ENCODE assay signal across 8 cellular contexts in the genomic region with DNA sequence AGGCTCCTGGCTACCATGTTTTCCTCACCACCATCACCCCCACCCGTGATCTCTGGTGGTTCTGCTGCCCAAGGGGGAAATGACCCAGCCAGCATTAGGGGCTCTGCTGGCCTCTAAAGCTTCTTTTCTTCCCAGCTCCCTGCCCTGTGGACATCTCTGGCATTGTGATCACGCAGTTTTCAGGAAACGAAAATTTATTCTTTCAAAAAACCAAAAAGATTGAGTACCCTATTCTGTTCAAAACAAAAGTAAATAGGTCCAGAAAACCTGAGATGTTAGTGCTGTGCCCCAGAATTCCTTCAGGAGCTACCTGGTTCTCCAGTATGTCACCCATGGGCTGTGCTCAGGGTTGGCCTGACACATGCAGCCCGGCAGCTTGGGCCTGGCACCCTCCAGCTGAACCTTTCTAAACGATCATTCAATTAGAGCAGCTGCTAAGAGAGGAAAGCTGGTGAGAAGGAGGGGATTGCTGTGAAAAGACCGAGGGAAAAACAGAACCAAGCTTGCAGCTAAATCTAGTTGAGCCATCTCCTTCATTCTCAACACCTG.
DNase-seq lines count a peak whose midpoint lies in the region; ATAC-seq and TF ChIP-seq lines count a peak whose summit lies in the region.

No MANE protein-coding gene starts in this region.

- DNase-seq in activated naive CD8-positive, alpha-beta T cell treated with anti-CD3 and anti-CD28 coated beads, Interleukin-2, amount 10 ng/mL, durations not matched to agents 7 days and 5 days: no peak
- no peak for DNase-seq in activated naive CD8-positive, alpha-beta T cell treated with anti-CD3 and anti-CD28 coated beads, Interleukin-2, amount 50 U/mL, for 24 hours
- peak; percentile 13 for DNase-seq in SK-MEL-5 (ENCODE audit: low read depth, low spot score)
- peak; percentile 34 for DNase-seq in left ventricle myocardium superior
- no peak for DNase-seq in thoracic aorta (ENCODE audit: low spot score)
- no peak for DNase-seq in activated CD4-positive, alpha-beta T cell treated with anti-CD3 and anti-CD28 coated beads, Interleukin-2, amount 50 U/mL, for 4 hours

- TF ChIP-seq CTCF in thoracic aorta (IDR thresholded peaks at IDR 0.05): no peak

- H3K27ac Mint-ChIP-seq in activated naive CD8-positive, alpha-beta T cell treated with anti-CD3 and anti-CD28 coated beads, Interleukin-2, amount 10 ng/mL, durations not matched to agents 7 days and 5 days: peak overlapping the region; percentile 74
- no peak overlapping the region for H3K27ac Mint-ChIP-seq in activated naive CD8-positive, alpha-beta T cell treated with anti-CD3 and anti-CD28 coated beads, Interleukin-2, amount 50 U/mL, for 24 hours

- peaks cover 34% of the 10 kb centered on the region for H3K4me1 Mint-ChIP-seq in activated naive CD8-positive, alpha-beta T cell treated with anti-CD3 and anti-CD28 coated beads, Interleukin-2, amount 10 ng/mL, durations not matched to agents 7 days and 5 days
- peaks cover 42% of the 10 kb centered on the region for H3K4me1 Mint-ChIP-seq in activated naive CD8-positive, alpha-beta T cell treated with anti-CD3 and anti-CD28 coated beads, Interleukin-2, amount 50 U/mL, for 24 hours

- POLR2A ChIA-PET in activated naive CD8-positive, alpha-beta T cell treated with anti-CD3 and anti-CD28 coated beads, Interleukin-2, amount 10 ng/mL, durations not matched to agents 7 days and 5 days (lab: Charles Lee): interaction anchor here (1.3 to 2.9 kb wide), 6 partner anchors 122 to 301 kb away, joined by 3 to 17 read pairs (median 4); no protein-coding TSS in a partner anchor

- intact Hi-C loops in left ventricle myocardium superior (cut with micrococcal nuclease): loop anchor here (5.0 to 10.0 kb wide), 2 partner anchors 167 to 294 kb away; no protein-coding TSS in a partner anchor

- H3K4me3 ChIP-seq in thoracic aorta: peak overlapping the region; percentile 9

- ATAC-seq in activated naive CD8-positive, alpha-beta T cell treated with anti-CD3 and anti-CD28 coated beads, Interleukin-2, amount 10 ng/mL, durations not matched to agents 7 days and 5 days (ENCODE audit: low read depth): peak; percentile 10
- no peak for ATAC-seq in activated naive CD8-positive, alpha-beta T cell treated with anti-CD3 and anti-CD28 coated beads, Interleukin-2, amount 50 U/mL, for 24 hours
- ATAC-seq in left ventricle myocardium superior: peak; percentile 60
- no peak for ATAC-seq in thoracic aorta (ENCODE audit: insufficient number of reproducible peaks, low FRiP score, low read depth)
- no peak for ATAC-seq in GM21825 (IDR thresholded peaks at IDR 0.05; ENCODE audit: unreplicated experiment)
- no peak for ATAC-seq in HG03095 (IDR thresholded peaks at IDR 0.05; ENCODE audit: unreplicated experiment)

- no peak overlapping the region for H3K27ac ChIP-seq in thoracic aorta

- no peaks in the 10 kb centered on the region for H3K36me3 ChIP-seq in thoracic aorta

- H3K27me3 ChIP-seq in thoracic aorta (replicated peaks; ENCODE audit: insufficient read depth): no peaks in the 10 kb centered on the region

- H3K4me1 ChIP-seq in thoracic aorta (ENCODE audit: control insufficient read depth in 1 of 2, low read depth in 2 of 2): peaks cover 11 to 28% of the 10 kb centered on the region in 2 donors

- H3K9me3 Mint-ChIP-seq in activated naive CD8-positive, alpha-beta T cell treated with anti-CD3 and anti-CD28 coated beads, Interleukin-2, amount 10 ng/mL, durations not matched to agents 7 days and 5 days: no peaks in the 10 kb centered on the region
- H3K9me3 Mint-ChIP-seq in activated naive CD8-positive, alpha-beta T cell treated with anti-CD3 and anti-CD28 coated beads, Interleukin-2, amount 50 U/mL, for 24 hours: no peaks in the 10 kb centered on the region

- H3K36me3 Mint-ChIP-seq in activated naive CD8-positive, alpha-beta T cell treated with anti-CD3 and anti-CD28 coated beads, Interleukin-2, amount 10 ng/mL, durations not matched to agents 7 days and 5 days: no peaks in the 10 kb centered on the region
- peaks cover 3% of the 10 kb centered on the region for H3K36me3 Mint-ChIP-seq in activated naive CD8-positive, alpha-beta T cell treated with anti-CD3 and anti-CD28 coated beads, Interleukin-2, amount 50 U/mL, for 24 hours (ENCODE audit: low read depth)

- no peaks in the 10 kb centered on the region for H3K9me3 ChIP-seq in thoracic aorta

- in situ Hi-C loops in SK-MEL-5 (cut with HindIII; ENCODE audit: low pct_unique_long_range_greater_than_20kb, low sequenced_read_pairs): no loop called here

- H3K27me3 Mint-ChIP-seq in activated naive CD8-positive, alpha-beta T cell treated with anti-CD3 and anti-CD28 coated beads, Interleukin-2, amount 10 ng/mL, durations not matched to agents 7 days and 5 days: no peaks in the 10 kb centered on the region
- no peaks in the 10 kb centered on the region for H3K27me3 Mint-ChIP-seq in activated naive CD8-positive, alpha-beta T cell treated with anti-CD3 and anti-CD28 coated beads, Interleukin-2, amount 50 U/mL, for 24 hours

- peak overlapping the region; percentile 37 for H3K4me3 Mint-ChIP-seq in activated naive CD8-positive, alpha-beta T cell treated with anti-CD3 and anti-CD28 coated beads, Interleukin-2, amount 10 ng/mL, durations not matched to agents 7 days and 5 days
- no peak overlapping the region for H3K4me3 Mint-ChIP-seq in activated naive CD8-positive, alpha-beta T cell treated with anti-CD3 and anti-CD28 coated beads, Interleukin-2, amount 50 U/mL, for 24 hours

Comparison
In these comparisons a context has a peak if more than half of its experiments do, and no peak if none do; other contexts are left out.
1. ATAC-seq: peak in activated naive CD8-positive, alpha-beta T cell treated with anti-CD3 and anti-CD28 coated beads, Interleukin-2, amount 10 ng/mL, durations not matched to agents 7 days and 5 days (single experiment) and left ventricle myocardium superior (single experiment); none in activated naive CD8-positive, alpha-beta T cell treated with anti-CD3 and anti-CD28 coated beads, Interleukin-2, amount 50 U/mL, for 24 hours (single experiment), thoracic aorta (single experiment), GM21825 (single experiment) and HG03095 (single experiment).
2. DNase-seq: peak in SK-MEL-5 (single experiment) and left ventricle myocardium superior (single experiment); none in activated naive CD8-positive, alpha-beta T cell treated with anti-CD3 and anti-CD28 coated beads, Interleukin-2, amount 10 ng/mL, durations not matched to agents 7 days and 5 days (single experiment), activated naive CD8-positive, alpha-beta T cell treated with anti-CD3 and anti-CD28 coated beads, Interleukin-2, amount 50 U/mL, for 24 hours (single experiment), thoracic aorta (single experiment) and activated CD4-positive, alpha-beta T cell treated with anti-CD3 and anti-CD28 coated beads, Interleukin-2, amount 50 U/mL, for 4 hours (0 of 2).